ENCODE assay signal across 11 cellular contexts in genomic region chr13:44238011-44238421, GRCh38.
DNase-seq lines count a peak whose midpoint lies in the region; ATAC-seq and TF ChIP-seq lines count a peak whose summit lies in the region.
"Had no signal": no experiment of that assay in that cellular context is flagged by ENCODE, and none has a peak within 500 bp of the region (broad histone marks: within the 10 kb centered on the region; RNA-seq: fewer than 3 reads in every experiment).

No MANE protein-coding gene starts in this region.

- H3K4me1 ChIP-seq in ascending aorta, result peaks cover 9 to 19% of the 10 kb centered on the region in 2 donors
- H3K4me1 ChIP-seq in left ventricle myocardium inferior, result peaks cover 45% of the 10 kb centered on the region
- peaks cover 0 to 14% (median 2%) of the 10 kb centered on the region in 6 donors for H3K4me1 ChIP-seq in spleen

- H3K27me3 ChIP-seq in ascending aorta, result no peaks in the 10 kb centered on the region
- H3K27me3 ChIP-seq in left ventricle myocardium inferior (ENCODE audit: low read depth), result no peaks in the 10 kb centered on the region
- no peaks in the 10 kb centered on the region for H3K27me3 ChIP-seq in spleen (replicated peaks in 1 of 7)

- no peak for TF ChIP-seq POLR2A in spleen (IDR thresholded peaks at IDR 0.05)

- intact Hi-C loops in ascending aorta (cut with DNase I) (loop anchor here (2.0 kb wide), 1 partner anchor 63 kb away; no protein-coding TSS in a partner anchor), left ventricle myocardium inferior (cut with micrococcal nuclease) (loop anchor here (5.0 kb wide), 1 partner anchor 199 kb away; no protein-coding TSS in a partner anchor), spleen (cut with DNase I; ENCODE audit: low total_unique reads) (no loop called here)

- H3K4me3 ChIP-seq in ascending aorta (no peak overlapping the region), left ventricle myocardium inferior (no peak overlapping the region), spleen (no peak overlapping the region)

- TF ChIP-seq CTCF in ascending aorta (IDR thresholded peaks at IDR 0.05) (no peak), left ventricle myocardium inferior (IDR thresholded peaks at IDR 0.05; ENCODE audit: borderline replicate concordance) (no peak), spleen (IDR thresholded peaks at IDR 0.05 in 8 of 11, conservative IDR thresholded peaks at IDR 0.05 in 3 of 11) (no peak)

- DNase-seq in GM03348 (ENCODE audit: low spot score), result peak; percentile 29
- DNase-seq in ascending aorta (ENCODE audit: low spot score in 2 of 2), result no peak
- DNase-seq in left ventricle myocardium inferior, result no peak
- no peak for DNase-seq in spleen
- DNase-seq: DMS153; effector memory CD8-positive, alpha-beta T cell; NCI-H526 had no signal

- WGBS in spleen, 5 donors, result 73 to 87% (median 81%) methylated on average over 3 of the region's 3 CpGs

- H3K9me3 ChIP-seq in ascending aorta (no peaks in the 10 kb centered on the region), left ventricle myocardium inferior (replicated peaks) (no peaks in the 10 kb centered on the region), spleen (no peaks in the 10 kb centered on the region)

- no peaks in the 10 kb centered on the region for H3K36me3 ChIP-seq in ascending aorta
- no peaks in the 10 kb centered on the region for H3K36me3 ChIP-seq in left ventricle myocardium inferior
- no peaks in the 10 kb centered on the region for H3K36me3 ChIP-seq in spleen

- H3K27ac ChIP-seq in ascending aorta (peak overlapping the region; percentile 86 to 92), left ventricle myocardium inferior (replicated peaks) (peak overlapping the region; percentile 89), spleen (peak overlapping the region in 5 of 8 donors; percentile 9 to 64 (median 31))

- no peak for ATAC-seq in HG03095 (IDR thresholded peaks at IDR 0.05; ENCODE audit: unreplicated experiment)
- ATAC-seq in HG03378 (IDR thresholded peaks at IDR 0.05; ENCODE audit: unreplicated experiment), result no peak
- ATAC-seq in GM21360 (IDR thresholded peaks at IDR 0.05; ENCODE audit: unreplicated experiment), result no peak
- no peak for ATAC-seq in HG03565 (IDR thresholded peaks at IDR 0.05; ENCODE audit: unreplicated experiment)

Comparison
In these comparisons a context has a peak if more than half of its experiments do, and no peak if none do; other contexts are left out.
1. H3K27ac ChIP-seq: peak in every context shown above with its lines; median percentile 89 in ascending aorta; 89 in left ventricle myocardium inferior; 31 in spleen.